10 cellular contexts compared by ENCODE assay signal in genomic region chr10:110399163-110400094, GRCh38.
DNase-seq lines count a peak whose midpoint lies in the region; ATAC-seq and TF ChIP-seq lines count a peak whose summit lies in the region.
"Had no signal": no experiment of that assay in that cellular context is flagged by ENCODE, and none has a peak within 500 bp of the region (broad histone marks: within the 10 kb centered on the region; RNA-seq: fewer than 3 reads in every experiment).

No MANE protein-coding gene starts in this region.

- H3K4me3 ChIP-seq in fibroblast of mammary gland (ENCODE audit: control insufficient read depth, low read depth, low read length) = no peak overlapping the region

- no peaks in the 10 kb centered on the region for H3K36me3 Mint-ChIP-seq in activated T-cell treated with anti-CD3 and anti-CD28 coated beads, Interleukin-2, amount 50 U/mL, for 4 hours (ENCODE audit: insufficient read depth)
- H3K36me3 Mint-ChIP-seq: activated naive CD8-positive, alpha-beta T cell treated with anti-CD3 and anti-CD28 coated beads, Interleukin-2, amount 10 ng/mL, durations not matched to agents 7 days and 5 days; naive B cell had no signal

- H3K27me3 Mint-ChIP-seq in activated T-cell treated with anti-CD3 and anti-CD28 coated beads, Interleukin-2, amount 50 U/mL, for 4 hours (ENCODE audit: low read depth) = no peaks in the 10 kb centered on the region

- TF ChIP-seq CTCF in fibroblast of mammary gland (conservative IDR thresholded peaks at IDR 0.05; ENCODE audit: control insufficient read depth, insufficient read depth, low read depth, low read length) = no peak

- H3K9me3 Mint-ChIP-seq in activated T-cell treated with anti-CD3 and anti-CD28 coated beads, Interleukin-2, amount 50 U/mL, for 4 hours = no peaks in the 10 kb centered on the region
- H3K9me3 Mint-ChIP-seq: activated naive CD8-positive, alpha-beta T cell treated with anti-CD3 and anti-CD28 coated beads, Interleukin-2, amount 10 ng/mL, durations not matched to agents 7 days and 5 days had no signal

- peak; percentile 91 for DNase-seq in GM04503 (ENCODE audit: low read depth)
- peak; percentile 99 for DNase-seq in fibroblast of mammary gland (ENCODE audit: low read depth)
- DNase-seq in renal cortical epithelial cell (ENCODE audit: low read depth) = peak; percentile 99
- no peak for DNase-seq in iPS-NIHi11 (ENCODE audit: low spot score)
- DNase-seq in activated T-cell treated with anti-CD3 and anti-CD28 coated beads, Interleukin-2, amount 50 U/mL, for 4 hours = no peak
- DNase-seq: activated naive CD8-positive, alpha-beta T cell treated with anti-CD3 and anti-CD28 coated beads, Interleukin-2, amount 10 ng/mL, durations not matched to agents 7 days and 5 days; naive B cell had no signal

- peaks cover 14% of the 10 kb centered on the region for H3K4me1 Mint-ChIP-seq in activated T-cell treated with anti-CD3 and anti-CD28 coated beads, Interleukin-2, amount 50 U/mL, for 4 hours (ENCODE audit: low read depth)
- H3K4me1 Mint-ChIP-seq: naive B cell had no signal

- ATAC-seq in SK-N-SH treated with all-trans-retinoic acid at 6 μM for 48 hours = peak; percentile 88
- ATAC-seq in GM18519 (IDR thresholded peaks at IDR 0.05; ENCODE audit: low FRiP score, unreplicated experiment) = no peak
- no peak for ATAC-seq in GM19324 (IDR thresholded peaks at IDR 0.05; ENCODE audit: low FRiP score, unreplicated experiment)
- no peak for ATAC-seq in activated T-cell treated with anti-CD3 and anti-CD28 coated beads, Interleukin-2, amount 50 U/mL, for 4 hours

- H3K4me3 Mint-ChIP-seq in activated T-cell treated with anti-CD3 and anti-CD28 coated beads, Interleukin-2, amount 50 U/mL, for 4 hours = no peak overlapping the region
- H3K4me3 Mint-ChIP-seq: activated naive CD8-positive, alpha-beta T cell treated with anti-CD3 and anti-CD28 coated beads, Interleukin-2, amount 10 ng/mL, durations not matched to agents 7 days and 5 days; naive B cell had no signal

TF ChIP-seq in SK-N-SH treated with all-trans-retinoic acid at 6 μM for 48 hours, 23 proteins besides CTCF, POLR2A, EP300 and RAD21:
- no peak for TF ChIP-seq PPARA (CRISPR knock-in tag; IDR thresholded peaks at IDR 0.05; ENCODE audit: borderline replicate concordance)
- no peak for TF ChIP-seq CSRNP3 (CRISPR knock-in tag; IDR thresholded peaks at IDR 0.05)
- no peak for TF ChIP-seq ESRRG (CRISPR knock-in tag; IDR thresholded peaks at IDR 0.05)
- no peak for TF ChIP-seq ARNTL (CRISPR knock-in tag; IDR thresholded peaks at IDR 0.05; ENCODE audit: borderline replicate concordance, low read depth)
- no peak for TF ChIP-seq ZNF70 (CRISPR knock-in tag; IDR thresholded peaks at IDR 0.05)
TF ChIP-seq in SK-N-SH treated with all-trans-retinoic acid at 6 μM for 48 hours: peak in this region for 0.

Comparison
In these comparisons a context has a peak if more than half of its experiments do, and no peak if none do; other contexts are left out.
1. DNase-seq: peak in GM04503 (single experiment), fibroblast of mammary gland (single experiment) and renal cortical epithelial cell (single experiment); none in iPS-NIHi11 (single experiment) and activated T-cell treated with anti-CD3 and anti-CD28 coated beads, Interleukin-2, amount 50 U/mL, for 4 hours (single experiment).